18 cellular contexts compared by ENCODE assay signal in the genomic region with DNA sequence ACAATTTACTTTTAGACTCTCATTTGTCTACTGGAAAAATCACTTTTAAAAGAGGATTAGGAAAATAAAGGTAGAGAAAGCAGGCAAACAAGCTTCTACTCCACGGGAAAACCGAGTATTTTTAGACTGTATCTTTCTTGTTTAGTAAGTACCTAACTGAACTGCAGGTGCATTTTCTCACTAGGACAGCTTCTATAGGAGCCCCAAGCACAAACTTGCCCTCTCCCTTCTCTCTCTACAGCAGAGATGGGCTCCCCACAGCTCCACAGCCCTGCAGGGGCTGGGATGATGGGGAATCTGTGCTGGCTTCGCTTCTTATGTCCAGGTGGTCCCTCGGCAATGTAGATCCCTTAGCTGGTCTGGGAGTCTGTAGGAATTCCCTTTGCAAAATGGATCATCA. TPM values are rescaled to one million over a fixed set of nuclear protein-coding genes. Genes with fewer than 3 reads are reported as not detected.
DNase-seq lines count a peak whose midpoint lies in the region; ATAC-seq and TF ChIP-seq lines count a peak whose summit lies in the region.
"Had no signal": no experiment of that assay in that cellular context is flagged by ENCODE, and none has a peak within 500 bp of the region (broad histone marks: within the 10 kb centered on the region; RNA-seq: fewer than 3 reads in every experiment).

No MANE protein-coding gene starts in this region.

- peak; percentile 15 to 51 for ATAC-seq in activated T-cell treated with anti-CD3 and anti-CD28 coated beads, Interleukin-2, amount 50 U/mL, for 4 hours
- ATAC-seq in HG03378 (IDR thresholded peaks at IDR 0.05; ENCODE audit: unreplicated experiment) (peak; percentile 43), psoas muscle (no peak)
- peak in 1 of 2 donors; percentile 18 for ATAC-seq in activated naive CD4-positive, alpha-beta T cell treated with anti-CD3 and anti-CD28 coated beads, Interleukin-2, amount 50 U/mL, for 72 hours
- ATAC-seq: right cardiac atrium had no signal

- DNase-seq in activated T-cell treated with anti-CD3 and anti-CD28 coated beads, Interleukin-2, amount 50 U/mL, for 4 hours, result no peak
- DNase-seq in activated T-cell treated with anti-CD3 and anti-CD28 coated beads, Interleukin-2, amount 50 U/mL, for 1 hour, result no peak
- DNase-seq in activated naive CD4-positive, alpha-beta T cell treated with anti-CD3 and anti-CD28 coated beads, Interleukin-2, amount 50 U/mL, for 72 hours (ENCODE audit: low spot score in 2 of 2), result no peak
- DNase-seq in psoas muscle (no peak), GM03348 (ENCODE audit: low spot score) (no peak), COLO829 (ENCODE audit: low spot score) (no peak), tibial nerve (ENCODE audit: low spot score in 2 of 2) (no peak)
- DNase-seq: ACHN, midbrain, NCI-H1694 treated with DMSO at 0.1 percent for 48 hours, NCI-H446, occipital lobe, right cardiac atrium, Right ventricle myocardium superior, T-helper 9 cell had no signal

- peak overlapping the region; percentile 29 for H3K4me3 Mint-ChIP-seq in activated T-cell treated with anti-CD3 and anti-CD28 coated beads, Interleukin-2, amount 50 U/mL, for 4 hours

- H3K4me1 Mint-ChIP-seq in activated T-cell treated with anti-CD3 and anti-CD28 coated beads, Interleukin-2, amount 50 U/mL, for 4 hours (ENCODE audit: low read depth), result peaks cover 44% of the 10 kb centered on the region

- no peak for TF ChIP-seq EP300 in tibial nerve (IDR thresholded peaks at IDR 0.05)

- no peaks in the 10 kb centered on the region for H3K27me3 Mint-ChIP-seq in activated T-cell treated with anti-CD3 and anti-CD28 coated beads, Interleukin-2, amount 50 U/mL, for 4 hours (ENCODE audit: low read depth)

- H3K4me3 ChIP-seq in psoas muscle, result no peak overlapping the region
- H3K4me3 ChIP-seq in tibial nerve, result no peak overlapping the region
- H3K4me3 ChIP-seq: ascending aorta, MG63 had no signal

- H3K4me1 ChIP-seq in psoas muscle, result peaks cover 26% of the 10 kb centered on the region
- H3K4me1 ChIP-seq in tibial nerve, result peaks cover 0 to 8% (median 3%) of the 10 kb centered on the region in 4 donors

- H3K27ac Mint-ChIP-seq in activated naive CD4-positive, alpha-beta T cell treated with anti-CD3 and anti-CD28 coated beads, Interleukin-2, amount 50 U/mL, for 72 hours, result peak overlapping the region; percentile 30 to 74

- TF ChIP-seq POLR2A in tibial nerve (IDR thresholded peaks at IDR 0.05), result no peak

- H3K9me3 Mint-ChIP-seq in activated T-cell treated with anti-CD3 and anti-CD28 coated beads, Interleukin-2, amount 50 U/mL, for 4 hours, result no peaks in the 10 kb centered on the region
- H3K9me3 Mint-ChIP-seq in activated naive CD4-positive, alpha-beta T cell treated with anti-CD3 and anti-CD28 coated beads, Interleukin-2, amount 50 U/mL, for 72 hours, result no peaks in the 10 kb centered on the region

- H3K27ac ChIP-seq in psoas muscle (peak overlapping the region; percentile 69), tibial nerve (no peak overlapping the region)
- H3K27ac ChIP-seq: ascending aorta had no signal

- H3K36me3 Mint-ChIP-seq in activated T-cell treated with anti-CD3 and anti-CD28 coated beads, Interleukin-2, amount 50 U/mL, for 4 hours (ENCODE audit: insufficient read depth), result no peaks in the 10 kb centered on the region
- H3K36me3 Mint-ChIP-seq in activated naive CD4-positive, alpha-beta T cell treated with anti-CD3 and anti-CD28 coated beads, Interleukin-2, amount 50 U/mL, for 72 hours, result peaks cover 0 to 5% of the 10 kb centered on the region in 2 donors

- 62 to 71% (median 65%) methylated on average over 4 of the region's 4 CpGs for WGBS in psoas muscle, 3 donors
- WGBS in tibial nerve, 2 donors, result 71 to 85% methylated on average over 4 of the region's 4 CpGs

- TF ChIP-seq CTCF in psoas muscle (IDR thresholded peaks at IDR 0.05), result no peak
- no peak for TF ChIP-seq CTCF in tibial nerve (IDR thresholded peaks at IDR 0.05)

- no peaks in the 10 kb centered on the region for H3K27me3 ChIP-seq in psoas muscle (ENCODE audit: insufficient read depth in 3 of 3, low read length in 2 of 3)
- H3K27me3 ChIP-seq in tibial nerve, result no peaks in the 10 kb centered on the region
- H3K27me3 ChIP-seq: ascending aorta, MG63 had no signal

- no peaks in the 10 kb centered on the region for H3K36me3 ChIP-seq in psoas muscle (ENCODE audit: insufficient read depth in 1 of 2, low read depth in 1 of 2)
- H3K36me3 ChIP-seq in tibial nerve, result no peaks in the 10 kb centered on the region
- H3K36me3 ChIP-seq: ascending aorta, MG63 had no signal

- no peaks in the 10 kb centered on the region for H3K9me3 ChIP-seq in psoas muscle
- H3K9me3 ChIP-seq in tibial nerve, result no peaks in the 10 kb centered on the region
- H3K9me3 ChIP-seq: ascending aorta, MG63 had no signal

- intact Hi-C loops in psoas muscle (cut with DNase I), result no loop called here

RNA-seq across cellular contexts. Expression of a gene that starts 16.2 kb away (rescaled TPM):
- 10 to 100 TPM; 15.8 to 16.6 (median 16.4) TPM for total RNA-seq in activated T-cell treated with anti-CD3 and anti-CD28 coated beads, Interleukin-2, amount 50 U/mL, for 4 hours
- 1 to 10 TPM; 2.9 to 8.3 TPM for total RNA-seq in activated naive CD4-positive, alpha-beta T cell treated with anti-CD3 and anti-CD28 coated beads, Interleukin-2, amount 50 U/mL, for 72 hours
- total RNA-seq in psoas muscle (10 to 100 TPM in 2 of 4 donors, 1 to 10 TPM in 2; 3.5 to 18.8 (median 10.7) TPM), tibial nerve (1 to 10 TPM; 5.4 to 9.9 (median 7.1) TPM)
- polyA plus RNA-seq in psoas muscle, result 10 to 100 TPM in 1 of 3 donors, 1 to 10 TPM in 1, under 1 TPM in 1; 0.48 to 13.2 (median 6.1) TPM

RNA-seq across cellular contexts. Expression of a gene that starts 42.3 kb away (rescaled TPM):
- 100 to 1,000 TPM; 459 to 501 (median 492) TPM for total RNA-seq in activated T-cell treated with anti-CD3 and anti-CD28 coated beads, Interleukin-2, amount 50 U/mL, for 4 hours
- 100 to 1,000 TPM; 452 to 469 TPM for total RNA-seq in activated naive CD4-positive, alpha-beta T cell treated with anti-CD3 and anti-CD28 coated beads, Interleukin-2, amount 50 U/mL, for 72 hours
- total RNA-seq in psoas muscle, result 1,000 to 10,000 TPM in 1 of 4 donors, 100 to 1,000 TPM in 3; 654 to 1,102 (median 753) TPM
- polyA plus RNA-seq in psoas muscle, result 100 to 1,000 TPM; 754 to 939 (median 892) TPM
- total RNA-seq in tibial nerve, result 100 to 1,000 TPM; 248 to 381 (median 315) TPM

RNA-seq across cellular contexts. Expression of a gene that starts 48.3 kb away (rescaled TPM):
- total RNA-seq in activated T-cell treated with anti-CD3 and anti-CD28 coated beads, Interleukin-2, amount 50 U/mL, for 4 hours, result 10 to 100 TPM; 34.7 to 42.4 (median 37.0) TPM
- 10 to 100 TPM; 54.4 to 61.4 TPM for total RNA-seq in activated naive CD4-positive, alpha-beta T cell treated with anti-CD3 and anti-CD28 coated beads, Interleukin-2, amount 50 U/mL, for 72 hours
- total RNA-seq in psoas muscle (1 to 10 TPM; 2.8 to 7.5 (median 4.8) TPM), tibial nerve (10 to 100 TPM; 21.2 to 37.3 (median 28.1) TPM)
- polyA plus RNA-seq in psoas muscle, result 10 to 100 TPM in 1 of 3 donors, 1 to 10 TPM in 2; 6.3 to 16.3 (median 9.0) TPM

Comparison
In these comparisons a context has a peak if more than half of its experiments do, and no peak if none do; other contexts are left out.
1. ATAC-seq: peak in activated T-cell treated with anti-CD3 and anti-CD28 coated beads, Interleukin-2, amount 50 U/mL, for 4 hours (2 of 2) and HG03378 (single experiment); none in psoas muscle (0 of 4).